8 cellular contexts compared by ENCODE assay signal in genomic region chr1:109910123-109910962, GRCh38. TPM values are rescaled to one million over a fixed set of nuclear protein-coding genes. Genes with fewer than 3 reads are reported as not detected.
DNase-seq lines count a peak whose midpoint lies in the region; ATAC-seq and TF ChIP-seq lines count a peak whose summit lies in the region.

TSS of gene CSF1 (plus strand) at chr1:109910849. CDS start at chr1:109911024, 175 bp downstream.

- no peaks in the 10 kb centered on the region for H3K27me3 Mint-ChIP-seq in activated CD4-positive, alpha-beta T cell treated with anti-CD3 and anti-CD28 coated beads, Interleukin-2, amount 10 ng/mL, durations not matched to agents 24 days and 14 days

- H3K27ac Mint-ChIP-seq in activated CD4-positive, alpha-beta T cell treated with anti-CD3 and anti-CD28 coated beads, Interleukin-2, amount 10 ng/mL, durations not matched to agents 24 days and 14 days: peak within 1 kb of the TSS; percentile 97

- ATAC-seq in GM18870 (IDR thresholded peaks at IDR 0.05; ENCODE audit: unreplicated experiment): no peak

- DNase-seq in GM10248 (ENCODE audit: extremely low spot score) (peak; percentile 80), M059J (ENCODE audit: low read depth) (peak; percentile 80), choroid plexus epithelial cell (ENCODE audit: low read depth) (peak; percentile 95), kidney glomerular epithelial cell (lab: John Stamatoyannopoulos, UW) (peak; percentile 46), NCI-H1930 (lab: John Stamatoyannopoulos, UW) (no peak)
- DNase-seq in activated CD4-positive, alpha-beta T cell treated with anti-CD3 and anti-CD28 coated beads, Interleukin-2, amount 10 ng/mL, durations not matched to agents 24 days and 14 days: peak; percentile 91
- DNase-seq in stimulated activated CD4-positive, alpha-beta T cell treated with anti-CD3 and anti-CD28 coated beads, Interleukin-15, amount 100 ng/mL, for 24 hours: peak; percentile 75

- peak within 1 kb of the TSS; percentile 95 for H3K4me3 ChIP-seq in choroid plexus epithelial cell (ENCODE audit: low read depth, low read length)

- H3K9me3 Mint-ChIP-seq in activated CD4-positive, alpha-beta T cell treated with anti-CD3 and anti-CD28 coated beads, Interleukin-2, amount 10 ng/mL, durations not matched to agents 24 days and 14 days: no peaks in the 10 kb centered on the region

- CTCF ChIA-PET in GM10248 (lab: Yijun Ruan, JAX): interaction anchor here (1.0 to 1.5 kb wide), 2 partner anchors 14 to 73 kb away, joined by 3 to 4 read pairs; no protein-coding TSS in a partner anchor

- peak within 1 kb of the TSS; percentile 100 for H3K4me3 Mint-ChIP-seq in activated CD4-positive, alpha-beta T cell treated with anti-CD3 and anti-CD28 coated beads, Interleukin-2, amount 10 ng/mL, durations not matched to agents 24 days and 14 days

- peaks cover 82% of the 10 kb centered on the region for H3K4me1 Mint-ChIP-seq in activated CD4-positive, alpha-beta T cell treated with anti-CD3 and anti-CD28 coated beads, Interleukin-2, amount 10 ng/mL, durations not matched to agents 24 days and 14 days

- POLR2A ChIA-PET in GM10248 (lab: Yijun Ruan, JAX): interaction anchor here (0.7 kb wide), 1 partner anchor 254 kb away, joined by 3 read pairs; the partner anchor contains the start of gene GSTM4

- TF ChIP-seq CTCF in GM10248 (IDR thresholded peaks at IDR 0.05; ENCODE audit: control extremely low read depth, extremely low read depth, low read depth, missing control alignments): no peak
- TF ChIP-seq CTCF in choroid plexus epithelial cell (conservative IDR thresholded peaks at IDR 0.05; ENCODE audit: low read depth, low read length): peak; percentile 7

- intact Hi-C loops in activated CD4-positive, alpha-beta T cell treated with anti-CD3 and anti-CD28 coated beads, Interleukin-2, amount 10 ng/mL, durations not matched to agents 24 days and 14 days (cut with micrococcal nuclease): loop anchor here (1.0 to 2.0 kb wide), 5 partner anchors 15 to 133 kb away; partner anchors contain the start of gene STRIP1

- H3K36me3 Mint-ChIP-seq in activated CD4-positive, alpha-beta T cell treated with anti-CD3 and anti-CD28 coated beads, Interleukin-2, amount 10 ng/mL, durations not matched to agents 24 days and 14 days (ENCODE audit: low read depth): peaks cover 37% of the 10 kb centered on the region

RNA-seq across cellular contexts. Expression of gene CSF1, which starts in this region (rescaled TPM):
- total RNA-seq in M059J (2014; rRNA removed; shearing (Covaris generic)): 92.8 and 118 TPM in 2 replicates
- 190 and 193 TPM in 2 replicates for total RNA-seq in activated CD4-positive, alpha-beta T cell treated with anti-CD3 and anti-CD28 coated beads, Interleukin-2, amount 10 ng/mL, durations not matched to agents 24 days and 14 days

Comparison
In these comparisons a context has a peak if more than half of its experiments do, and no peak if none do; other contexts are left out.
1. DNase-seq: peak in GM10248 (single experiment), M059J (single experiment), activated CD4-positive, alpha-beta T cell treated with anti-CD3 and anti-CD28 coated beads, Interleukin-2, amount 10 ng/mL, durations not matched to agents 24 days and 14 days (single experiment), choroid plexus epithelial cell (single experiment), kidney glomerular epithelial cell (single experiment) and stimulated activated CD4-positive, alpha-beta T cell treated with anti-CD3 and anti-CD28 coated beads, Interleukin-15, amount 100 ng/mL, for 24 hours (single experiment); none in NCI-H1930 (0 of 2).